10 cellular contexts compared by ENCODE assay signal in the genomic region with DNA sequence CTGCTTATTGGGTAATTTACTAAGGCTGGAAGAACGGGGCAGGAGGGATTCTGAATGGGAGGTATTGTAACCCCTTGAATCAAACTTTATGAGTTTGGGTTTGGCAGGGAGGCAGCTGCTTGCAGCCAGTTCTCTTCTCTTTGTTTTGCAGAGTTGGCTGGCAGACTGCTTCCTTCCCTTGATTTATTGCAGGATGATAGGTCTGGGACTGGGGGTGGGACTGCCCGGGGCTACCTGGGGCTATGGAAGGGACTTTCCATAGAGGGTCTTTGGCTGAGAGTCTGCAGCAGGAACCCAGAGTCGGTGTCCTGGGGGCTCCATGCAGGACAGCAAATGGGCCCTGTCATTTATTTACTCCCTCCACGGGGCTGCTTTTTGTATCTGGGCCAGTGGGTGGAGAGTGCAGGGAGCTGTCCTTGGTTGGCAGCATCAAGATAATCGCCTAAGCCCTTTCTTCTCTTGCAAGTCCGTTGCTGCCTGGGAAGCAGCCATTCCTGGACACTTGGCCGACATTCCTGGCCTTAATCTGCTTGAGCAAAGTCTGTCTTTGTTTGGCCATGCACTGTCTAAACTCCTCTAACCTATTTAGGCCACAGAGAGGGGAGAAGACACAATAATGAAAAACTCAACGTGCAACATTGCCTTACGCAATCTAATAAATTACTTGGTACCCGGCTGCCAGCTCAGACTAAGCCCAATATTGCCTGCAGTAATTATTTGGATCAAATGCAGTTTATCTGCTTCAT.
DNase-seq lines count a peak whose midpoint lies in the region; ATAC-seq, FAIRE-seq and TF ChIP-seq lines count a peak whose summit lies in the region.
"Had no signal": no experiment of that assay in that cellular context is flagged by ENCODE, and none has a peak within 500 bp of the region (broad histone marks: within the 10 kb centered on the region; RNA-seq: fewer than 3 reads in every experiment).

No MANE protein-coding gene starts in this region.

- H3K4me3 Mint-ChIP-seq in endodermal cell (no peak overlapping the region), neural progenitor cell (peak overlapping the region; percentile 30)

- H3K4me3 ChIP-seq in endodermal cell (ENCODE audit: low read length) (peak overlapping the region; percentile 53), neural progenitor cell (no peak overlapping the region), small intestine (ENCODE audit: low read depth in 1 of 2, low read length in 2 of 2) (no peak overlapping the region)

- H3K9me3 Mint-ChIP-seq in endodermal cell (no peaks in the 10 kb centered on the region), neural progenitor cell (no peaks in the 10 kb centered on the region)
- H3K9me3 Mint-ChIP-seq: activated naive CD4-positive, alpha-beta T cell treated with anti-CD3 and anti-CD28 coated beads, Interleukin-2, amount 50 U/mL, for 72 hours had no signal

- DNase-seq in GM04504 (ENCODE audit: low read depth): peak; percentile 38
- peak; percentile 28 for DNase-seq in NCI-H774 (lab: John Stamatoyannopoulos, UW)
- DNase-seq in endodermal cell: peak; percentile 91
- DNase-seq in neural progenitor cell (ENCODE audit: low spot score): peak; percentile 94
- no peak for DNase-seq in small intestine
- no peak for DNase-seq in HCEC 1CT
- DNase-seq in OCI-M1 (lab: John Stamatoyannopoulos, UW): no peak

- 41 to 44% methylated on average over 7 to 10 of the region's 10 CpGs for WGBS in endodermal cell (ENCODE audit: insufficient coverage in 1 of 2, insufficient read length in 1 of 2), 2 experiments
- WGBS in small intestine, 3 donors: 18 to 21% (median 21%) methylated on average over 10 of the region's 10 CpGs

- H3K4me2 ChIP-seq in neural progenitor cell: peak overlapping the region; percentile 63

- peaks cover 17% of the 10 kb centered on the region for H4K20me1 ChIP-seq in neural progenitor cell (ENCODE audit: low read depth)

- H3K9ac ChIP-seq in endodermal cell (ENCODE audit: extremely low read depth, low read length, poor library complexity, severe bottlenecking): no peak overlapping the region
- H3K9ac ChIP-seq in neural progenitor cell: no peak overlapping the region

- H3K27me3 ChIP-seq in endodermal cell (ENCODE audit: control insufficient read depth, insufficient read depth, low read length, poor library complexity, severe bottlenecking) (no peaks in the 10 kb centered on the region), neural progenitor cell (no peaks in the 10 kb centered on the region), small intestine (ENCODE audit: control insufficient read depth in 2 of 2, insufficient read depth in 2 of 2, low read length in 2 of 2) (no peaks in the 10 kb centered on the region)

- H3K36me3 Mint-ChIP-seq in endodermal cell (ENCODE audit: low read depth): no peaks in the 10 kb centered on the region
- H3K36me3 Mint-ChIP-seq in neural progenitor cell: no peaks in the 10 kb centered on the region
- H3K36me3 Mint-ChIP-seq: activated naive CD4-positive, alpha-beta T cell treated with anti-CD3 and anti-CD28 coated beads, Interleukin-2, amount 50 U/mL, for 72 hours had no signal

- peaks cover 25% of the 10 kb centered on the region for H3F3A ChIP-seq in neural progenitor cell (ENCODE audit: low read depth)

- TF ChIP-seq CTCF in endodermal cell (conservative IDR thresholded peaks at IDR 0.05): no peak
- TF ChIP-seq CTCF in neural progenitor cell (IDR thresholded peaks at IDR 0.05): no peak

- H3K27ac ChIP-seq in endodermal cell (ENCODE audit: low read depth, low read length): peak overlapping the region; percentile 89
- H3K27ac ChIP-seq in neural progenitor cell: no peak overlapping the region
- H3K27ac ChIP-seq in small intestine (ENCODE audit: low read depth in 1 of 2, low read length in 1 of 2): no peak overlapping the region

- H2AFZ ChIP-seq in neural progenitor cell (replicated peaks): no peak overlapping the region

- H3K27me3 Mint-ChIP-seq in endodermal cell (ENCODE audit: insufficient read depth) (no peaks in the 10 kb centered on the region), neural progenitor cell (ENCODE audit: insufficient read depth, low read depth) (peaks cover 6% of the 10 kb centered on the region)

- no peaks in the 10 kb centered on the region for H3K36me3 ChIP-seq in endodermal cell (ENCODE audit: control insufficient read depth, insufficient read depth, low read length)
- H3K36me3 ChIP-seq in neural progenitor cell: no peaks in the 10 kb centered on the region
- no peaks in the 10 kb centered on the region for H3K36me3 ChIP-seq in small intestine (ENCODE audit: control insufficient read depth in 2 of 2, insufficient read depth in 2 of 2, low read length in 2 of 2)

- H3K4me1 Mint-ChIP-seq in endodermal cell (peaks cover 26% of the 10 kb centered on the region), neural progenitor cell (peaks cover 50% of the 10 kb centered on the region)

- no peaks in the 10 kb centered on the region for H3K79me2 ChIP-seq in neural progenitor cell (ENCODE audit: low read depth)

- H3K4me1 ChIP-seq in endodermal cell (ENCODE audit: control insufficient read depth, insufficient read depth, low read length): peaks cover 21% of the 10 kb centered on the region
- H3K4me1 ChIP-seq in neural progenitor cell: peaks cover 28% of the 10 kb centered on the region
- no peaks in the 10 kb centered on the region for H3K4me1 ChIP-seq in small intestine (ENCODE audit: control insufficient read depth in 2 of 2, insufficient read depth in 1 of 2, low read depth in 1 of 2, low read length in 1 of 2)

- no peak for FAIRE-seq in small intestine (lab: Jason Lieb, UNC)
- FAIRE-seq: keratinocyte had no signal

- H3K9me3 ChIP-seq in endodermal cell (ENCODE audit: control insufficient read depth, low read length): no peaks in the 10 kb centered on the region
- no peaks in the 10 kb centered on the region for H3K9me3 ChIP-seq in neural progenitor cell (ENCODE audit: low read depth)
- no peaks in the 10 kb centered on the region for H3K9me3 ChIP-seq in small intestine (ENCODE audit: control insufficient read depth, low read depth)

- H3K27ac Mint-ChIP-seq in endodermal cell (peak overlapping the region; percentile 71), neural progenitor cell (no peak overlapping the region)
- H3K27ac Mint-ChIP-seq: activated naive CD4-positive, alpha-beta T cell treated with anti-CD3 and anti-CD28 coated beads, Interleukin-2, amount 50 U/mL, for 72 hours had no signal

- ATAC-seq in HG03460 (IDR thresholded peaks at IDR 0.05; ENCODE audit: unreplicated experiment): no peak
- ATAC-seq: activated naive CD4-positive, alpha-beta T cell treated with anti-CD3 and anti-CD28 coated beads, Interleukin-2, amount 50 U/mL, for 72 hours had no signal

Comparison
In these comparisons a context has a peak if more than half of its experiments do, and no peak if none do; other contexts are left out.
1. DNase-seq: peak in GM04504 (single experiment), NCI-H774 (single experiment), endodermal cell (single experiment) and neural progenitor cell (single experiment); none in small intestine (single experiment), HCEC 1CT (single experiment) and OCI-M1 (single experiment).